In genomic region chr15:78873796-78874761, GRCh38 we compare ENCODE assay signal across 8 cellular contexts. TPM values are rescaled to one million over a fixed set of nuclear protein-coding genes. Genes with fewer than 3 reads are reported as not detected.
A peak's percentile ranks its signal among the peaks of the same experiment; 100 is the strongest.
DNase-seq lines count a peak whose midpoint lies in the region; ATAC-seq and TF ChIP-seq lines count a peak whose summit lies in the region.

No MANE protein-coding gene starts in this region.

- peaks cover 63% of the 10 kb centered on the region for H3K79me2 ChIP-seq in MM.1S (ENCODE audit: low read length)

- H3K27ac ChIP-seq in MM.1S (ENCODE audit: low read length) (peak overlapping the region; percentile 100), gastroesophageal sphincter (peak overlapping the region; percentile 93 to 100 (median 97))

- H3K27me3 Mint-ChIP-seq in activated T-helper 17 cell treated with anti-CD3 and anti-CD28 coated beads, Interleukin-2, amount 50 U/mL, for 72 hours: no peaks in the 10 kb centered on the region

- H3K36me3 ChIP-seq in ES-I3 (ENCODE audit: insufficient read depth, low read length): no peaks in the 10 kb centered on the region
- H3K36me3 ChIP-seq in MM.1S (replicated peaks; ENCODE audit: insufficient read depth, low read length): no peaks in the 10 kb centered on the region
- H3K36me3 ChIP-seq in gastroesophageal sphincter: no peaks in the 10 kb centered on the region

- peak overlapping the region; percentile 46 for H3K4me2 ChIP-seq in MM.1S (ENCODE audit: low read depth, low read length)

- H4K20me1 ChIP-seq in MM.1S (ENCODE audit: insufficient read depth, low read length): peaks cover 55% of the 10 kb centered on the region

- peaks cover 31% of the 10 kb centered on the region for H3K4me1 Mint-ChIP-seq in activated T-helper 17 cell treated with anti-CD3 and anti-CD28 coated beads, Interleukin-2, amount 50 U/mL, for 72 hours

- no peaks in the 10 kb centered on the region for H3K9me2 ChIP-seq in MM.1S (replicated peaks; ENCODE audit: insufficient read depth, low read length)

- peak overlapping the region; percentile 98 for H3K27ac Mint-ChIP-seq in activated T-helper 17 cell treated with anti-CD3 and anti-CD28 coated beads, Interleukin-2, amount 50 U/mL, for 72 hours

- ATAC-seq in activated T-helper 17 cell treated with anti-CD3 and anti-CD28 coated beads, Interleukin-2, amount 50 U/mL, for 72 hours (replicated peaks): no peak
- no peak for ATAC-seq in gastroesophageal sphincter

- 0 to 1% methylated on average over 35 to 38 of the region's 38 CpGs for WGBS in gastroesophageal sphincter (ENCODE audit: low coverage in 1 of 2), 2 donors

- H3K4me1 ChIP-seq in ES-I3 (ENCODE audit: insufficient read depth, low read length) (peaks cover 19% of the 10 kb centered on the region), MM.1S (ENCODE audit: low read length) (peaks cover 17% of the 10 kb centered on the region), gastroesophageal sphincter (peaks cover 6 to 55% (median 25%) of the 10 kb centered on the region in 3 donors)

- peaks cover 63% of the 10 kb centered on the region for H3K36me3 Mint-ChIP-seq in activated T-helper 17 cell treated with anti-CD3 and anti-CD28 coated beads, Interleukin-2, amount 50 U/mL, for 72 hours (ENCODE audit: low read depth)

- peak overlapping the region; percentile 73 for H3K4me3 ChIP-seq in MM.1S (ENCODE audit: low read length)
- peak overlapping the region; percentile 67 to 79 for H3K4me3 ChIP-seq in gastroesophageal sphincter

- no peak overlapping the region for H2AFZ ChIP-seq in MM.1S (ENCODE audit: low read length)

- H3K9me3 ChIP-seq in ES-I3 (ENCODE audit: control insufficient read depth, insufficient read depth, low read length) (no peaks in the 10 kb centered on the region), MM.1S (replicated peaks; ENCODE audit: insufficient read depth, low read length) (no peaks in the 10 kb centered on the region), gastroesophageal sphincter (no peaks in the 10 kb centered on the region)

- no peak for TF ChIP-seq CTCF in MM.1S (IDR thresholded peaks at IDR 0.05; ENCODE audit: low read length)
- TF ChIP-seq CTCF in gastroesophageal sphincter (IDR thresholded peaks at IDR 0.05): no peak

- no peak for TF ChIP-seq EP300 in gastroesophageal sphincter (IDR thresholded peaks at IDR 0.05)

- H3K27me3 ChIP-seq in MM.1S (replicated peaks; ENCODE audit: insufficient read depth, low read length) (no peaks in the 10 kb centered on the region), gastroesophageal sphincter (no peaks in the 10 kb centered on the region)

- peaks cover 12% of the 10 kb centered on the region for H3F3A ChIP-seq in MM.1S (ENCODE audit: insufficient read depth, low read length)

- TF ChIP-seq POLR2A in gastroesophageal sphincter (IDR thresholded peaks at IDR 0.05): no peak

- DNase-seq in MM.1S: peak; percentile 11
- DNase-seq in renal cortical epithelial cell (ENCODE audit: low read depth): peak; percentile 54
- no peak for DNase-seq in HuH-7 (ENCODE audit: low spot score)
- no peak for DNase-seq in epidermal melanocyte (ENCODE audit: insufficient read length, low spot score)
- DNase-seq in NCI-H146 (lab: John Stamatoyannopoulos, UW): no peak

- H3K9ac ChIP-seq in ES-I3 (ENCODE audit: low read depth, low read length): peak overlapping the region; percentile 100
- H3K9ac ChIP-seq in MM.1S (ENCODE audit: low read length): peak overlapping the region; percentile 100

- H3K9me3 Mint-ChIP-seq in activated T-helper 17 cell treated with anti-CD3 and anti-CD28 coated beads, Interleukin-2, amount 50 U/mL, for 72 hours: no peaks in the 10 kb centered on the region

- peak overlapping the region; percentile 89 for H3K4me3 Mint-ChIP-seq in activated T-helper 17 cell treated with anti-CD3 and anti-CD28 coated beads, Interleukin-2, amount 50 U/mL, for 72 hours

RNA-seq across cellular contexts. Expression of gene MORF4L1, which starts 1.4 kb away (rescaled TPM):
- total RNA-seq in activated T-helper 17 cell treated with anti-CD3 and anti-CD28 coated beads, Interleukin-2, amount 50 U/mL, for 72 hours: 100 to 1,000 TPM; 242 to 244 TPM
- total RNA-seq in gastroesophageal sphincter (100 to 1,000 TPM; 347 to 449 (median 406) TPM), renal cortical epithelial cell (422 and 542 TPM in 2 replicates)

Comparison
In these comparisons a context has a peak if more than half of its experiments do, and no peak if none do; other contexts are left out.
1. DNase-seq: peak in MM.1S (single experiment) and renal cortical epithelial cell (single experiment); none in HuH-7 (single experiment), epidermal melanocyte (single experiment) and NCI-H146 (single experiment).